Comparison of ENCODE assay signal across 1 cellular context in the genomic region with DNA sequence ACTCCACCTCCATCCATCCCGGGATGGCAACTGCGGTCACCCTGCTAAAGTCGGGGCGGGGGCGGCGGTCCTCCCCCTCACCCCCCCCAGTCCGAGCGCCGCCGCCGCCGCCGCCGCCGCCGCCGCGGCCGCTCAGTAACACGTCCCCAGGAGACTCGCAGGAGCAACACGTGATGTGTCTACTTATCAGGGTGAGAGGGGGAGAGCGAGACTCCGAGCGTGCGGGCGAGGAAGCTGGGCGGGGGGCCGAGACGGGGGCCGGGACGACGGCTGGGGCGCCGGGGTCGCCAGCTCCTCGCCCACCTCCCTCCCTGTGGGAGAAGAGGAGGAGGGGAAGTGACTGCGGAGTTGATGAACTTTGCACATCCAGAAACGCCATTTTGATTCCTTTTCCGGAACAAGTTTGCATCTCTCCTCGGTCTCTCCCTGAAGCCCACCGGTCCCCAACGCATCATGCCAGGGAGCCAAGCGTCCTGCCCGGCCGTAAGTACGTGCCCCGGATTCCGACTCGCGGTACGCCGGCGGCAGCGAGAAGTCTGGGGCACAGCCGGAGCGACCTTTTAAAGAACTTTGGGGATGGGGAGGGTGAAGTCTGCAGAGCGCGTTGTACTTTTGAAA.
A peak's percentile ranks its signal among the peaks of the same experiment; 100 is the strongest.
TF ChIP-seq lines count a peak whose summit lies in the region.

A gene with protein sequence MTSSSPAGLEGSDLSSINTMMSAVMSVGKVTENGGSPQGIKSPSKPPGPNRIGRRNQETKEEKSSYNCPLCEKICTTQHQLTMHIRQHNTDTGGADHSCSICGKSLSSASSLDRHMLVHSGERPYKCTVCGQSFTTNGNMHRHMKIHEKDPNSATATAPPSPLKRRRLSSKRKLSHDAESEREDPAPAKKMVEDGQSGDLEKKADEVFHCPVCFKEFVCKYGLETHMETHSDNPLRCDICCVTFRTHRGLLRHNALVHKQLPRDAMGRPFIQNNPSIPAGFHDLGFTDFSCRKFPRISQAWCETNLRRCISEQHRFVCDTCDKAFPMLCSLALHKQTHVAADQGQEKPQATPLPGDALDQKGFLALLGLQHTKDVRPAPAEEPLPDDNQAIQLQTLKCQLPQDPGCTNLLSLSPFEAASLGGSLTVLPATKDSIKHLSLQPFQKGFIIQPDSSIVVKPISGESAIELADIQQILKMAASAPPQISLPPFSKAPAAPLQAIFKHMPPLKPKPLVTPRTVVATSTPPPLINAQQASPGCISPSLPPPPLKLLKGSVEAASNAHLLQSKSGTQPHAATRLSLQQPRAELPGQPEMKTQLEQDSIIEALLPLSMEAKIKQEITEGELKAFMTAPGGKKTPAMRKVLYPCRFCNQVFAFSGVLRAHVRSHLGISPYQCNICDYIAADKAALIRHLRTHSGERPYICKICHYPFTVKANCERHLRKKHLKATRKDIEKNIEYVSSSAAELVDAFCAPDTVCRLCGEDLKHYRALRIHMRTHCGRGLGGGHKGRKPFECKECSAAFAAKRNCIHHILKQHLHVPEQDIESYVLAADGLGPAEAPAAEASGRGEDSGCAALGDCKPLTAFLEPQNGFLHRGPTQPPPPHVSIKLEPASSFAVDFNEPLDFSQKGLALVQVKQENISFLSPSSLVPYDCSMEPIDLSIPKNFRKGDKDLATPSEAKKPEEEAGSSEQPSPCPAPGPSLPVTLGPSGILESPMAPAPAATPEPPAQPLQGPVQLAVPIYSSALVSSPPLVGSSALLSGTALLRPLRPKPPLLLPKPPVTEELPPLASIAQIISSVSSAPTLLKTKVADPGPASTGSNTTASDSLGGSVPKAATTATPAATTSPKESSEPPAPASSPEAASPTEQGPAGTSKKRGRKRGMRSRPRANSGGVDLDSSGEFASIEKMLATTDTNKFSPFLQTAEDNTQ (N-terminal part only) (plus strand): TSS at position 384 of the 618 bp plus-strand sequence. CDS start 73,951 bp downstream, outside the sequence.

TF ChIP-seq in HepG2, 621 proteins besides CTCF, POLR2A, EP300 and RAD21 (continued from another document and continues in another):
- TF ChIP-seq, protein P1, sequence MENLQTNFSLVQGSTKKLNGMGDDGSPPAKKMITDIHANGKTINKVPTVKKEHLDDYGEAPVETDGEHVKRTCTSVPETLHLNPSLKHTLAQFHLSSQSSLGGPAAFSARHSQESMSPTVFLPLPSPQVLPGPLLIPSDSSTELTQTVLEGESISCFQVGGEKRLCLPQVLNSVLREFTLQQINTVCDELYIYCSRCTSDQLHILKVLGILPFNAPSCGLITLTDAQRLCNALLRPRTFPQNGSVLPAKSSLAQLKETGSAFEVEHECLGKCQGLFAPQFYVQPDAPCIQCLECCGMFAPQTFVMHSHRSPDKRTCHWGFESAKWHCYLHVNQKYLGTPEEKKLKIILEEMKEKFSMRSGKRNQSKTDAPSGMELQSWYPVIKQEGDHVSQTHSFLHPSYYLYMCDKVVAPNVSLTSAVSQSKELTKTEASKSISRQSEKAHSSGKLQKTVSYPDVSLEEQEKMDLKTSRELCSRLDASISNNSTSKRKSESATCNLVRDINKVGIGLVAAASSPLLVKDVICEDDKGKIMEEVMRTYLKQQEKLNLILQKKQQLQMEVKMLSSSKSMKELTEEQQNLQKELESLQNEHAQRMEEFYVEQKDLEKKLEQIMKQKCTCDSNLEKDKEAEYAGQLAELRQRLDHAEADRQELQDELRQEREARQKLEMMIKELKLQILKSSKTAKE (CRISPR knock-in tag; IDR thresholded peaks at IDR 0.05; ENCODE audit: borderline replicate concordance), result peak; percentile 72; the same call in 1 of the 2 replicates
- TF ChIP-seq POGZ (CRISPR knock-in tag; IDR thresholded peaks at IDR 0.05), result 0 out of 2 replicates have a peak, but pooled peaks have one; percentile 15
- no peak for TF ChIP-seq BRCA1 (CRISPR knock-in tag; IDR thresholded peaks at IDR 0.05)
- no peak for TF ChIP-seq NRL (CRISPR knock-in tag; IDR thresholded peaks at IDR 0.05; ENCODE audit: borderline replicate concordance)
- TF ChIP-seq LCORL (IDR thresholded peaks at IDR 0.05), result no peak
- no peak for TF ChIP-seq LCORL (CRISPR knock-in tag; IDR thresholded peaks at IDR 0.05)
- TF ChIP-seq, protein P2, sequence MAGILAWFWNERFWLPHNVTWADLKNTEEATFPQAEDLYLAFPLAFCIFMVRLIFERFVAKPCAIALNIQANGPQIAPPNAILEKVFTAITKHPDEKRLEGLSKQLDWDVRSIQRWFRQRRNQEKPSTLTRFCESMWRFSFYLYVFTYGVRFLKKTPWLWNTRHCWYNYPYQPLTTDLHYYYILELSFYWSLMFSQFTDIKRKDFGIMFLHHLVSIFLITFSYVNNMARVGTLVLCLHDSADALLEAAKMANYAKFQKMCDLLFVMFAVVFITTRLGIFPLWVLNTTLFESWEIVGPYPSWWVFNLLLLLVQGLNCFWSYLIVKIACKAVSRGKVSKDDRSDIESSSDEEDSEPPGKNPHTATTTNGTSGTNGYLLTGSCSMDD (CRISPR knock-in tag; IDR thresholded peaks at IDR 0.05), result no peak
- no peak; the same call in 1 of the 2 replicates for TF ChIP-seq CHD4 (IDR thresholded peaks at IDR 0.05; ENCODE audit: borderline replicate concordance, low read length)
- TF ChIP-seq, protein P3, sequence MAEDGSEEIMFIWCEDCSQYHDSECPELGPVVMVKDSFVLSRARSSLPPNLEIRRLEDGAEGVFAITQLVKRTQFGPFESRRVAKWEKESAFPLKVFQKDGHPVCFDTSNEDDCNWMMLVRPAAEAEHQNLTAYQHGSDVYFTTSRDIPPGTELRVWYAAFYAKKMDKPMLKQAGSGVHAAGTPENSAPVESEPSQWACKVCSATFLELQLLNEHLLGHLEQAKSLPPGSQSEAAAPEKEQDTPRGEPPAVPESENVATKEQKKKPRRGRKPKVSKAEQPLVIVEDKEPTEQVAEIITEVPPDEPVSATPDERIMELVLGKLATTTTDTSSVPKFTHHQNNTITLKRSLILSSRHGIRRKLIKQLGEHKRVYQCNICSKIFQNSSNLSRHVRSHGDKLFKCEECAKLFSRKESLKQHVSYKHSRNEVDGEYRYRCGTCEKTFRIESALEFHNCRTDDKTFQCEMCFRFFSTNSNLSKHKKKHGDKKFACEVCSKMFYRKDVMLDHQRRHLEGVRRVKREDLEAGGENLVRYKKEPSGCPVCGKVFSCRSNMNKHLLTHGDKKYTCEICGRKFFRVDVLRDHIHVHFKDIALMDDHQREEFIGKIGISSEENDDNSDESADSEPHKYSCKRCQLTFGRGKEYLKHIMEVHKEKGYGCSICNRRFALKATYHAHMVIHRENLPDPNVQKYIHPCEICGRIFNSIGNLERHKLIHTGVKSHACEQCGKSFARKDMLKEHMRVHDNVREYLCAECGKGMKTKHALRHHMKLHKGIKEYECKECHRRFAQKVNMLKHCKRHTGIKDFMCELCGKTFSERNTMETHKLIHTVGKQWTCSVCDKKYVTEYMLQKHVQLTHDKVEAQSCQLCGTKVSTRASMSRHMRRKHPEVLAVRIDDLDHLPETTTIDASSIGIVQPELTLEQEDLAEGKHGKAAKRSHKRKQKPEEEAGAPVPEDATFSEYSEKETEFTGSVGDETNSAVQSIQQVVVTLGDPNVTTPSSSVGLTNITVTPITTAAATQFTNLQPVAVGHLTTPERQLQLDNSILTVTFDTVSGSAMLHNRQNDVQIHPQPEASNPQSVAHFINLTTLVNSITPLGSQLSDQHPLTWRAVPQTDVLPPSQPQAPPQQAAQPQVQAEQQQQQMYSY (CRISPR knock-in tag; IDR thresholded peaks at IDR 0.05), result no peak
- TF ChIP-seq FOXK1 (CRISPR knock-in tag; IDR thresholded peaks at IDR 0.05; ENCODE audit: borderline replicate concordance, low read depth), result no peak; the same call in 1 of the 2 replicates
- TF ChIP-seq, protein P4, sequence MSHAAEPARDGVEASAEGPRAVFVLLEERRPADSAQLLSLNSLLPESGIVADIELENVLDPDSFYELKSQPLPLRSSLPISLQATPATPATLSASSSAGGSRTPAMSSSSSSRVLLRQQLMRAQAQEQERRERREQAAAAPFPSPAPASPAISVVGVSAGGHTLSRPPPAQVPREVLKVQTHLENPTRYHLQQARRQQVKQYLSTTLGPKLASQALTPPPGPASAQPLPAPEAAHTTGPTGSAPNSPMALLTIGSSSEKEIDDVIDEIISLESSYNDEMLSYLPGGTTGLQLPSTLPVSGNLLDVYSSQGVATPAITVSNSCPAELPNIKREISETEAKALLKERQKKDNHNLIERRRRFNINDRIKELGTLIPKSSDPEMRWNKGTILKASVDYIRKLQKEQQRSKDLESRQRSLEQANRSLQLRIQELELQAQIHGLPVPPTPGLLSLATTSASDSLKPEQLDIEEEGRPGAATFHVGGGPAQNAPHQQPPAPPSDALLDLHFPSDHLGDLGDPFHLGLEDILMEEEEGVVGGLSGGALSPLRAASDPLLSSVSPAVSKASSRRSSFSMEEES (CRISPR knock-in tag; IDR thresholded peaks at IDR 0.05), result no peak; the same call in 1 of the 2 replicates
- no peak for TF ChIP-seq ZNF160 (CRISPR knock-in tag; IDR thresholded peaks at IDR 0.05)
- no peak for TF ChIP-seq XBP1 (CRISPR knock-in tag; IDR thresholded peaks at IDR 0.05)
- TF ChIP-seq MBD4 (IDR thresholded peaks at IDR 0.05; ENCODE audit: borderline replicate concordance, low read length), result no peak
- no peak for TF ChIP-seq ZNF660 (CRISPR knock-in tag; IDR thresholded peaks at IDR 0.05; ENCODE audit: borderline replicate concordance, low read depth)
- TF ChIP-seq NFYC (CRISPR knock-in tag; IDR thresholded peaks at IDR 0.05), result no peak
- TF ChIP-seq, protein P5, sequence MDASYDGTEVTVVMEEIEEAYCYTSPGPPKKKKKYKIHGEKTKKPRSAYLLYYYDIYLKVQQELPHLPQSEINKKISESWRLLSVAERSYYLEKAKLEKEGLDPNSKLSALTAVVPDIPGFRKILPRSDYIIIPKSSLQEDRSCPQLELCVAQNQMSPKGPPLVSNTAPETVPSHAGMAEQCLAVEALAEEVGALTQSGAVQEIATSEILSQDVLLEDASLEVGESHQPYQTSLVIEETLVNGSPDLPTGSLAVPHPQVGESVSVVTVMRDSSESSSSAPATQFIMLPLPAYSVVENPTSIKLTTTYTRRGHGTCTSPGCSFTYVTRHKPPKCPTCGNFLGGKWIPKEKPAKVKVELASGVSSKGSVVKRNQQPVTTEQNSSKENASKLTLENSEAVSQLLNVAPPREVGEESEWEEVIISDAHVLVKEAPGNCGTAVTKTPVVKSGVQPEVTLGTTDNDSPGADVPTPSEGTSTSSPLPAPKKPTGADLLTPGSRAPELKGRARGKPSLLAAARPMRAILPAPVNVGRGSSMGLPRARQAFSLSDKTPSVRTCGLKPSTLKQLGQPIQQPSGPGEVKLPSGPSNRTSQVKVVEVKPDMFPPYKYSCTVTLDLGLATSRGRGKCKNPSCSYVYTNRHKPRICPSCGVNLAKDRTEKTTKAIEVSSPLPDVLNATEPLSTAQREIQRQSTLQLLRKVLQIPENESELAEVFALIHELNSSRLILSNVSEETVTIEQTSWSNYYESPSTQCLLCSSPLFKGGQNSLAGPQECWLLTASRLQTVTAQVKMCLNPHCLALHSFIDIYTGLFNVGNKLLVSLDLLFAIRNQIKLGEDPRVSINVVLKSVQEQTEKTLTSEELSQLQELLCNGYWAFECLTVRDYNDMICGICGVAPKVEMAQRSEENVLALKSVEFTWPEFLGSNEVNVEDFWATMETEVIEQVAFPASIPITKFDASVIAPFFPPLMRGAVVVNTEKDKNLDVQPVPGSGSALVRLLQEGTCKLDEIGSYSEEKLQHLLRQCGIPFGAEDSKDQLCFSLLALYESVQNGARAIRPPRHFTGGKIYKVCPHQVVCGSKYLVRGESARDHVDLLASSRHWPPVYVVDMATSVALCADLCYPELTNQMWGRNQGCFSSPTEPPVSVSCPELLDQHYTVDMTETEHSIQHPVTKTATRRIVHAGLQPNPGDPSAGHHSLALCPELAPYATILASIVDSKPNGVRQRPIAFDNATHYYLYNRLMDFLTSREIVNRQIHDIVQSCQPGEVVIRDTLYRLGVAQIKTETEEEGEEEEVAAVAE (CRISPR knock-in tag; IDR thresholded peaks at IDR 0.05; ENCODE audit: borderline replicate concordance), result no peak; the same call in 1 of the 2 replicates
- no peak for TF ChIP-seq ZSCAN21 (CRISPR knock-in tag; IDR thresholded peaks at IDR 0.05; ENCODE audit: borderline replicate concordance)
- TF ChIP-seq ZFP41 (CRISPR knock-in tag; IDR thresholded peaks at IDR 0.05; ENCODE audit: borderline replicate concordance), result no peak
- no peak for TF ChIP-seq PTBP1 (IDR thresholded peaks at IDR 0.05; ENCODE audit: low read depth, low read length, poor library complexity, severe bottlenecking)
- TF ChIP-seq, protein P6, sequence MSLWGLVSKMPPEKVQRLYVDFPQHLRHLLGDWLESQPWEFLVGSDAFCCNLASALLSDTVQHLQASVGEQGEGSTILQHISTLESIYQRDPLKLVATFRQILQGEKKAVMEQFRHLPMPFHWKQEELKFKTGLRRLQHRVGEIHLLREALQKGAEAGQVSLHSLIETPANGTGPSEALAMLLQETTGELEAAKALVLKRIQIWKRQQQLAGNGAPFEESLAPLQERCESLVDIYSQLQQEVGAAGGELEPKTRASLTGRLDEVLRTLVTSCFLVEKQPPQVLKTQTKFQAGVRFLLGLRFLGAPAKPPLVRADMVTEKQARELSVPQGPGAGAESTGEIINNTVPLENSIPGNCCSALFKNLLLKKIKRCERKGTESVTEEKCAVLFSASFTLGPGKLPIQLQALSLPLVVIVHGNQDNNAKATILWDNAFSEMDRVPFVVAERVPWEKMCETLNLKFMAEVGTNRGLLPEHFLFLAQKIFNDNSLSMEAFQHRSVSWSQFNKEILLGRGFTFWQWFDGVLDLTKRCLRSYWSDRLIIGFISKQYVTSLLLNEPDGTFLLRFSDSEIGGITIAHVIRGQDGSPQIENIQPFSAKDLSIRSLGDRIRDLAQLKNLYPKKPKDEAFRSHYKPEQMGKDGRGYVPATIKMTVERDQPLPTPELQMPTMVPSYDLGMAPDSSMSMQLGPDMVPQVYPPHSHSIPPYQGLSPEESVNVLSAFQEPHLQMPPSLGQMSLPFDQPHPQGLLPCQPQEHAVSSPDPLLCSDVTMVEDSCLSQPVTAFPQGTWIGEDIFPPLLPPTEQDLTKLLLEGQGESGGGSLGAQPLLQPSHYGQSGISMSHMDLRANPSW (CRISPR knock-in tag; IDR thresholded peaks at IDR 0.05; ENCODE audit: borderline replicate concordance), result no peak
- no peak; the same call in 1 of the 2 replicates for TF ChIP-seq ZNF788 (CRISPR knock-in tag; IDR thresholded peaks at IDR 0.05; ENCODE audit: borderline replicate concordance)
- no peak for TF ChIP-seq SIX1 (CRISPR knock-in tag; IDR thresholded peaks at IDR 0.05; ENCODE audit: borderline replicate concordance)
- no peak for TF ChIP-seq RFX3 (CRISPR knock-in tag; IDR thresholded peaks at IDR 0.05)
- TF ChIP-seq GABPA (IDR thresholded peaks at IDR 0.05; ENCODE audit: low read depth, low read length), result no peak
- no peak for TF ChIP-seq GABPA (CRISPR knock-in tag; IDR thresholded peaks at IDR 0.05; ENCODE audit: low read depth)
- TF ChIP-seq ZNF841 (CRISPR knock-in tag; IDR thresholded peaks at IDR 0.05; ENCODE audit: borderline replicate concordance), result no peak; the same call in 1 of the 2 replicates
- no peak for TF ChIP-seq ZFP1 (CRISPR knock-in tag; IDR thresholded peaks at IDR 0.05)
